Comparison of ENCODE assay signal across 14 cellular contexts in the genomic region with DNA sequence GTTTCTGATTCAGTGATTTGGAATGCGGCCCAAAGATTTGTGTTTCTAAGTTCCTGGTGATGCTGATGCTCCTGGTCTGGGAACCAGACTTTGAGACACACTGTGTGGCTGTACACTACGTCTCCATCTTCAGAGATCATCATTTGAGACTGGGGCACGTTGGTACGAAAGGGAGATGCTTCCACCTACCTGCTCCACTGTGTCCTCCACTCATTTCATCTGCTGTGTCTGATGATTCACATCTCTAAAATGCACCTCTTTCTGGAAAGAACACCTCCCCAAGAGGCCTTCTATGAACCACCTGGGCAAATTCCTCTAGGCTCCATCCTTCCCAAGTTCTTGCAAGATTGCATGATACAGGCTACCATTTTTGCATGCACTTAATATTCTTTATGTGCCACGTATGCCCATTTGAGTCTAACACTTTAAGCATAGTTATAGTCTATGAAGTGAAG.
"Had no signal": no experiment of that assay in that cellular context is flagged by ENCODE, and none has a peak within 500 bp of the region (broad histone marks: within the 10 kb centered on the region; RNA-seq: fewer than 3 reads in every experiment).

No MANE protein-coding gene starts in this region.

- H3K4me2 ChIP-seq: smooth muscle cell had no signal

- DNase-seq: effector memory CD4-positive, alpha-beta T cell; glutamatergic neuron; immature natural killer cell; mucosa of descending colon; naive thymus-derived CD8-positive, alpha-beta T cell; ovary; right cardiac atrium; stimulated activated CD4-positive, alpha-beta T cell treated with anti-CD3 and anti-CD28 coated beads, Interleukin-2, amount 100 ng/mL, for 48 hours; stimulated activated naive CD4-positive, alpha-beta T cell treated with Interleukin-2 at 50 U/mL for 16 hours had no signal

- FAIRE-seq: endometrium had no signal

- H3K4me1 ChIP-seq: esophagus muscularis mucosa, gastroesophageal sphincter had no signal

- H3K4me3 ChIP-seq: esophagus muscularis mucosa, gastroesophageal sphincter, mucosa of descending colon, ovary, smooth muscle cell had no signal

- H3K9me3 Mint-ChIP-seq: immature natural killer cell; naive thymus-derived CD8-positive, alpha-beta T cell had no signal

- H3K27ac Mint-ChIP-seq: immature natural killer cell had no signal

- H3K27ac ChIP-seq: esophagus muscularis mucosa, gastroesophageal sphincter, neutrophil, ovary had no signal

- H3K27me3 ChIP-seq: esophagus muscularis mucosa, gastroesophageal sphincter, neutrophil, ovary had no signal

- H3K36me3 Mint-ChIP-seq: immature natural killer cell; naive thymus-derived CD8-positive, alpha-beta T cell had no signal

- H3K4me1 Mint-ChIP-seq: immature natural killer cell; naive thymus-derived CD8-positive, alpha-beta T cell had no signal

- H3K4me3 Mint-ChIP-seq: immature natural killer cell; naive thymus-derived CD8-positive, alpha-beta T cell had no signal

- H3K36me3 ChIP-seq: esophagus muscularis mucosa, gastroesophageal sphincter, neutrophil, ovary had no signal

- H3K9me3 ChIP-seq: esophagus muscularis mucosa, gastroesophageal sphincter, mucosa of descending colon, neutrophil, ovary had no signal

- ATAC-seq: gastroesophageal sphincter; mucosa of descending colon; naive thymus-derived CD8-positive, alpha-beta T cell; right cardiac atrium had no signal
